Comparison of ENCODE assay signal across 19 cellular contexts in the genomic region with DNA sequence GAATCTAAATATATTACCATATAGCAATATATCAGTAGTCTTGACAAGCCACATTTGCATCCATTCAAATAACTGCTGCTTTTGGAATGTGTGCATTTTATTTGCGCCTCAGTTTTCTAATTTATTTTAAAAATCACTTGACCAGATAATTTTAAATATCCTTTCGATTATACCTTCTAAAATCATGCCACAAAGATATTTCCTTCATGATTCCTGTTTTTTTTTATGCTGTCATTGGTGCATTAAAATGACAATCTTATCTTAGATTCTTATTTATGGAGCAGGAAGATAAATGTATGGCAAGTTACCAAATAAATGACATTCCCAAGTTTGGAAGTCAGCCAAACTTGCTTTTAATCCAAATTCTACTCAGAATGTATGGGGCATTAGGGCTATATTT.
"Had no signal": no experiment of that assay in that cellular context is flagged by ENCODE, and none has a peak within 500 bp of the region (broad histone marks: within the 10 kb centered on the region; RNA-seq: fewer than 3 reads in every experiment).

No MANE protein-coding gene starts in this region.

- H3K27ac ChIP-seq: HL-60, RWPE1 had no signal

- ATAC-seq: Panc1, PC-3 had no signal

- DNase-seq: KBM-7; MV-4-11; NCI-H1105; NCI-H1436 treated with DMSO at 0.1 percent for 48 hours; NCI-H1694; NCI-H187 treated with DMSO at 0.1 percent for 48 hours; NCI-H2029 treated with DMSO at 0.1 percent for 48 hours; NCI-H2171; NCI-H226; NCI-H446; NCI-H510A; NCI-H524 treated with DMSO at 0.1 percent for 48 hours; NCI-H82; NK-92 treated with Interleukin-12 subunit alpha and Interleukin-12 subunit beta, amount 100 ng/mL, for 24 hours; PC-3; SHP77 had no signal
